In the genomic region with DNA sequence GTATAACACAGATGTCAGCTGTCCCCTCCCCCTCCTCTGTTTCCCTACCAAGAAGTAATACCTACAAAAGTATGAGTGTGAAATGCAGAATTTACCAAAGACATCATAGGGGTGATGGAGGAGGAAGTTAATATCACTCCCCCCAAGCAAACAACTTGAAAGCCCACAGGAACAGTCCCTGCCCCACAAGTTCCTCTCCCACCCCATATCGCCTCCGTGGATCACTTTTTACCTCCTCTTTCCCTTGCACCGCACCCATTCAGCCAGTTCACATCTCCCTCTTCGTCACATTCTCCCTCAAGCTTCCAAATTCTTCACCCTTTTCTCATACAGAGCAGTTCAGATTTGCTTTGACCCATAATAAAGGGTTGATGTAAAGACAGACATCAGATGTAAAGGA, we compare ENCODE assay signal across 33 cellular contexts.
"Had no signal": no experiment of that assay in that cellular context is flagged by ENCODE, and none has a peak within 500 bp of the region (broad histone marks: within the 10 kb centered on the region; RNA-seq: fewer than 3 reads in every experiment).

No MANE protein-coding gene starts in this region.

- FAIRE-seq: bronchial epithelial cell, RCC 7860 had no signal

- H3K4me2 ChIP-seq: PC-9 had no signal

- ATAC-seq: activated CD4-positive, alpha-beta T cell treated with anti-CD3 and anti-CD28 coated beads for 36 hours; activated CD8-positive, alpha-beta T cell treated with anti-CD3 and anti-CD28 coated beads, Interleukin-2, amount 10 ng/mL, durations not matched to agents 7 days and 5 days; activated naive CD4-positive, alpha-beta T cell treated with anti-CD3 and anti-CD28 coated beads, Interleukin-2, amount 50 U/mL, for 72 hours; Right ventricle myocardium inferior; WTC11 had no signal

- H3K27me3 ChIP-seq: adrenal gland, MG63, SJCRH30 had no signal

- H3K36me3 ChIP-seq: adrenal gland, MG63, SJCRH30 had no signal

- H3K27ac ChIP-seq: adrenal gland, PC-9, RWPE1, SJCRH30, SK-N-MC had no signal

- H3K4me1 ChIP-seq: adrenal gland, SJCRH30 had no signal

- H2AFZ ChIP-seq: PC-9 had no signal

- H3K9me3 ChIP-seq: adrenal gland, MG63, SJCRH30 had no signal

- DNase-seq: activated CD4-positive, alpha-beta T cell treated with anti-CD3 and anti-CD28 coated beads for 36 hours; activated CD4-positive, alpha-beta T cell treated with anti-CD3 and anti-CD28 coated beads, Interleukin-2, amount 10 ng/mL, durations not matched to agents 7 days and 5 days; activated CD4-positive, alpha-beta T cell treated with anti-CD3 and anti-CD28 coated beads, Interleukin-2, amount 50 U/mL, for 48 hours; activated CD8-positive, alpha-beta T cell treated with anti-CD3 and anti-CD28 coated beads, Interleukin-2, amount 10 ng/mL, durations not matched to agents 7 days and 5 days; activated gamma-delta T cell treated with Interleukin-2 at 50 U/mL for 16 hours; activated naive CD4-positive, alpha-beta T cell treated with anti-CD3 and anti-CD28 coated beads for 36 hours; activated T-cell treated with anti-CD3 and anti-CD28 coated beads, Interleukin-2, amount 50 U/mL, for 24 hours; adrenal gland; anterior cingulate cortex; caudate nucleus; cerebellar nuclear complex; Kasumi-1; KG1; MG63; NCI-H1048; NCI-H1105 treated with DMSO at 0.1 percent for 48 hours; NCI-H1436; NCI-H1694; NCI-H1930; NCI-H2081 treated with DMSO at 0.1 percent for 48 hours; NCI-H345; NCI-H524 treated with DMSO at 0.1 percent for 48 hours; NCI-H748 treated with DMSO at 0.1 percent for 48 hours; NK-92 treated with Interleukin-12 subunit alpha and Interleukin-12 subunit beta, amount 100 ng/mL, for 24 hours; PC-9; SJCRH30 had no signal

- H3K4me3 ChIP-seq: adrenal gland, MG63, PC-9, SJCRH30, SK-N-MC had no signal
